In genomic region chr9:122151267-122151828, GRCh38 we compare ENCODE assay signal across 19 cellular contexts. TPM values are rescaled to one million over a fixed set of nuclear protein-coding genes. Genes with fewer than 3 reads are reported as not detected.
"Had no signal": no experiment of that assay in that cellular context is flagged by ENCODE, and none has a peak within 500 bp of the region (broad histone marks: within the 10 kb centered on the region; RNA-seq: fewer than 3 reads in every experiment).

No MANE protein-coding gene starts in this region.

- H3K9me3 Mint-ChIP-seq: activated CD4-positive, alpha-beta memory T cell treated with anti-CD3 and anti-CD28 coated beads, Interleukin-2, amount 10 ng/mL, durations not matched to agents 7 days and 5 days; WTC11 had no signal

- H3K27me3 ChIP-seq: tibial nerve had no signal

- H3K27ac Mint-ChIP-seq: activated CD4-positive, alpha-beta memory T cell treated with anti-CD3 and anti-CD28 coated beads, Interleukin-2, amount 10 ng/mL, durations not matched to agents 7 days and 5 days; activated naive CD8-positive, alpha-beta T cell; WTC11 had no signal

- H3K27ac ChIP-seq: tibial nerve had no signal

- H3K9me3 ChIP-seq: tibial nerve had no signal

- H3K27me3 Mint-ChIP-seq: activated CD4-positive, alpha-beta memory T cell treated with anti-CD3 and anti-CD28 coated beads, Interleukin-2, amount 10 ng/mL, durations not matched to agents 7 days and 5 days; activated naive CD8-positive, alpha-beta T cell had no signal

- ATAC-seq: WTC11 had no signal

- DNase-seq: activated CD4-positive, alpha-beta memory T cell treated with anti-CD3 and anti-CD28 coated beads, Interleukin-2, amount 10 ng/mL, durations not matched to agents 7 days and 5 days; activated CD4-positive, alpha-beta T cell treated with anti-CD3 and anti-CD28 coated beads for 4 hours; activated effector memory CD4-positive, alpha-beta T cell treated with anti-CD3 and anti-CD28 coated beads, Interleukin-2, amount 50 U/mL, for 16 hours; activated T-cell treated with anti-CD3 and anti-CD28 coated beads, Interleukin-2, amount 50 U/mL, for 48 hours; amniotic stem cell; caudate nucleus; left cardiac atrium; midbrain; stimulated activated CD4-positive, alpha-beta T cell treated with anti-CD3 and anti-CD28 coated beads, Interleukin-4, amount 100 ng/mL, for 1 hour; stimulated activated naive CD4-positive, alpha-beta T cell had no signal

- H3K4me3 ChIP-seq: lung, tibial nerve had no signal

- H3K4me3 Mint-ChIP-seq: activated CD4-positive, alpha-beta memory T cell treated with anti-CD3 and anti-CD28 coated beads, Interleukin-2, amount 10 ng/mL, durations not matched to agents 7 days and 5 days; activated naive CD8-positive, alpha-beta T cell; WTC11 had no signal

RNA-seq across cellular contexts. Expression of gene MORN5, which starts 8.4 kb away (rescaled TPM):
- total RNA-seq: activated CD4-positive, alpha-beta memory T cell treated with anti-CD3 and anti-CD28 coated beads, Interleukin-2, amount 10 ng/mL, durations not matched to agents 7 days and 5 days; left cardiac atrium; myocyte; pulmonary artery endothelial cell; subcutaneous adipose tissue; T-helper 2 cell treated with Interferon-gamma antibody and Interleukin-4, amounts not matched to agents 100 ng/mL and 5 ng/mL, for 36 hours; WTC11 had no signal
- polyA plus RNA-seq: neural cell had no signal
